In the genomic region with DNA sequence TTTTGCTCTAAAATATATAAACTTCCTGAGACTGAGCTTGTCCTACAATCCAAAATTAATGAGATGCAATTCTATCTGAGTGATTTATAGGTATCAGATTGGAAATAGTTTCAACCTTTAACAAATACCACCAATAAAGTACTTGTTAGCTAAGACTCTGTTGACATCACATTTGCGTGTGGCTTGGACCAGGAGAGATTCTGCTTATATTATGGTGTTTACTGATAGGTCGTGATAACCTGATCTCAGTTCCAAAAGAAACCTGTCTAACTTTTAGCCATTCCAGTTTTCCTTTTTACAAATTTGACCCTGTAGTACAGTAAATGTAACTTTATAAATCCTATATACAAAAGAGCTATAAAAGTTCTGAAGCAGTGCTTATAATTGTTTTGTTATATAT, we compare ENCODE assay signal across 4 cellular contexts.
"Had no signal": no experiment of that assay in that cellular context is flagged by ENCODE, and none has a peak within 500 bp of the region (broad histone marks: within the 10 kb centered on the region; RNA-seq: fewer than 3 reads in every experiment).

No MANE protein-coding gene starts in this region.

- H3K27ac ChIP-seq: HL-60 had no signal

- DNase-seq: IMR-90, KBM-7 had no signal

- H3K4me3 ChIP-seq: K562 had no signal
